9 cellular contexts compared by ENCODE assay signal in the genomic region with DNA sequence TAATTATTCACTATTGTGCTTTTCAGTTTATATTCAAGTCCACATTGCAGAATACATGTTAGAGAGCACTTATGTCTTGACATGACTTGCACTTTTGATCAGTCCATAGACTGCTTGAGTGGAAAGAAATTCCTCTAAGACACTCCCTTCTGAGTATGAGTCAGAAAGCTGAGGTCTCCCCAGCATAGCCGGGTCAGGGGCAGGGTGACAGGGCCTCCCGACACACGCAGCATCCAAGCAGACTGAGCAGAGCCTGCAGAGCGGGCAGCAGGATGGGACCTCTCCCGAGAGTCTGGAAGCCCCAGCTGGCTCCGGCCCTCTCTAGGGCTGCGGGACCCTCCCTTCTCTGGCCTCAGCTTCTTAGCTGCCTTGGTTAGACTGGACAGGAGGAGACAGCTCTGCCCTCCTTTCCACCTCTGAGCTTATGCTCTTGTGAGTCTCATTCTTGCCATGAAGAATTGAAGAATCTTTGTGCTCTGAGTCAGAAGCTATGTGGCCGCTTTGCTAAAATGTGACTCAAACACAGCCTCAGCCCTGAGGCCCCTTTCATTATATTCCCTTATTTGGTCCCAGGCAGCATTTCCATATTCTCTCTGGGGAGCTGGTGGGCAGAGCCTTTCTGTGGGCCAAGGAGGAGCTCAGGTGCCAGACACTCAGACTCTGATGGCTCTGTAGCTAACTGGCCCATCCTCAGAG. TPM values are rescaled to one million over a fixed set of nuclear protein-coding genes. Genes with fewer than 3 reads are reported as not detected.
DNase-seq lines count a peak whose midpoint lies in the region; ATAC-seq and TF ChIP-seq lines count a peak whose summit lies in the region.
"Had no signal": no experiment of that assay in that cellular context is flagged by ENCODE, and none has a peak within 500 bp of the region (broad histone marks: within the 10 kb centered on the region; RNA-seq: fewer than 3 reads in every experiment).

No MANE protein-coding gene starts in this region.

- no peaks in the 10 kb centered on the region for H3K36me3 Mint-ChIP-seq in T-helper 2 cell treated with Interferon-gamma antibody and Interleukin-4, amounts not matched to agents 5 μg/mL and 100 μg/mL, for 36 hours (ENCODE audit: low read depth)
- H3K36me3 Mint-ChIP-seq: CD4-positive, CD25-positive, alpha-beta regulatory T cell had no signal

- no peak for ATAC-seq in HG02884 (IDR thresholded peaks at IDR 0.05; ENCODE audit: unreplicated experiment)
- no peak for ATAC-seq in HG02870 (IDR thresholded peaks at IDR 0.05; ENCODE audit: unreplicated experiment)

- H3K9me3 Mint-ChIP-seq in T-helper 2 cell treated with Interferon-gamma antibody and Interleukin-4, amounts not matched to agents 5 μg/mL and 100 μg/mL, for 36 hours, result no peaks in the 10 kb centered on the region
- H3K9me3 Mint-ChIP-seq: CD4-positive, CD25-positive, alpha-beta regulatory T cell had no signal

- H3K79me2 ChIP-seq in fibroblast of lung (ENCODE audit: control insufficient read depth, insufficient read depth, low read length), result no peaks in the 10 kb centered on the region

- H3K27me3 Mint-ChIP-seq in T-helper 2 cell treated with Interferon-gamma antibody and Interleukin-4, amounts not matched to agents 5 μg/mL and 100 μg/mL, for 36 hours (ENCODE audit: low read depth), result peaks cover 2% of the 10 kb centered on the region
- H3K27me3 Mint-ChIP-seq: CD4-positive, CD25-positive, alpha-beta regulatory T cell had no signal

- H3K4me3 Mint-ChIP-seq in T-helper 2 cell treated with Interferon-gamma antibody and Interleukin-4, amounts not matched to agents 5 μg/mL and 100 μg/mL, for 36 hours, result no peak overlapping the region
- H3K4me3 Mint-ChIP-seq: CD4-positive, CD25-positive, alpha-beta regulatory T cell had no signal

- peak overlapping the region; percentile 59 for H3K9ac ChIP-seq in fibroblast of lung (ENCODE audit: insufficient read depth, low read length)

- no peaks in the 10 kb centered on the region for H3K9me3 ChIP-seq in fibroblast of lung (ENCODE audit: control insufficient read depth, insufficient read depth, low read depth, low read length)

- peak overlapping the region; percentile 98 for H3K27ac ChIP-seq in fibroblast of lung (ENCODE audit: insufficient read depth, low read length)

- H4K20me1 ChIP-seq in fibroblast of lung (ENCODE audit: control insufficient read depth, extremely low read depth, insufficient read depth, low read length), result no peaks in the 10 kb centered on the region

- TF ChIP-seq CTCF in fibroblast of lung (conservative IDR thresholded peaks at IDR 0.05 in 1 of 2, IDR thresholded peaks at IDR 0.05 in 1 of 2; ENCODE audit: low read depth in 1 of 2, low read length in 2 of 2), result no peak
- no peak for TF ChIP-seq CTCF in retinal pigment epithelial cell (conservative IDR thresholded peaks at IDR 0.05; ENCODE audit: low read depth, low read length)

- peaks cover 22% of the 10 kb centered on the region for H3K4me1 Mint-ChIP-seq in T-helper 2 cell treated with Interferon-gamma antibody and Interleukin-4, amounts not matched to agents 5 μg/mL and 100 μg/mL, for 36 hours (ENCODE audit: low read depth)

- H3K27me3 ChIP-seq in fibroblast of lung (ENCODE audit: control insufficient read depth, insufficient read depth, low read length), result no peaks in the 10 kb centered on the region

- H3K4me1 ChIP-seq in fibroblast of lung (ENCODE audit: control insufficient read depth, extremely low read depth, insufficient read depth, low read length), result peaks cover 39% of the 10 kb centered on the region

- H3K4me3 ChIP-seq in fibroblast of lung (replicated peaks in 1 of 4; ENCODE audit: control extremely low read depth in 1 of 4, insufficient read depth in 1 of 4, low read depth in 3 of 4, low read length in 4 of 4), result peak overlapping the region in 2 of 4 experiments; percentile 14 to 28
- no peak overlapping the region for H3K4me3 ChIP-seq in retinal pigment epithelial cell (ENCODE audit: low read length)

- peak overlapping the region; percentile 71 for H3K4me2 ChIP-seq in fibroblast of lung (ENCODE audit: extremely low read depth, insufficient read depth, low read length)

- DNase-seq in T-helper 2 cell treated with Interferon-gamma antibody and Interleukin-4, amounts not matched to agents 5 μg/mL and 100 μg/mL, for 36 hours (ENCODE audit: low spot score), result peak; percentile 41
- DNase-seq in T-helper 2 cell (no peak), SK-N-DZ (ENCODE audit: low spot score) (peak; percentile 14), fibroblast of lung (ENCODE audit: low read depth in 2 of 2) (peak; percentile 98 to 99), retinal pigment epithelial cell (ENCODE audit: low read depth) (peak; percentile 92), NCI-H187 treated with DMSO at 0.1 percent for 48 hours (lab: John Stamatoyannopoulos, UW) (no peak)
- DNase-seq: CD4-positive, CD25-positive, alpha-beta regulatory T cell had no signal

- no peaks in the 10 kb centered on the region for H3K36me3 ChIP-seq in fibroblast of lung (ENCODE audit: control insufficient read depth, insufficient read depth, low read length)

- H3K27ac Mint-ChIP-seq in T-helper 2 cell treated with Interferon-gamma antibody and Interleukin-4, amounts not matched to agents 5 μg/mL and 100 μg/mL, for 36 hours, result peak overlapping the region; percentile 39
- H3K27ac Mint-ChIP-seq: CD4-positive, CD25-positive, alpha-beta regulatory T cell had no signal

- H2AFZ ChIP-seq in fibroblast of lung (ENCODE audit: low read length), result no peak overlapping the region

RNA-seq across cellular contexts. Expression of gene CAPN2, which starts 11.2 kb away (rescaled TPM):
- polyA plus RNA-seq in SK-N-DZ (2014; cell fraction: cytosol; rRNA removed), result 38.3 and 39.7 TPM in 2 replicates
- polyA plus RNA-seq in SK-N-DZ (2014; cell fraction: nucleus; rRNA removed), result 44.2 and 50.2 TPM in 2 replicates
- 332 and 488 TPM in 2 replicates for total RNA-seq in fibroblast of lung
- 318 and 387 TPM in 2 replicates for polyA plus RNA-seq in fibroblast of lung
- 376 and 416 TPM in 2 replicates for polyA plus RNA-seq in fibroblast of lung (2012)
- 336 and 352 TPM in 2 replicates for polyA minus RNA-seq in fibroblast of lung (ENCODE audit: low replicate concordance)

RNA-seq across cellular contexts. Expression of gene CAPN8, which starts 35.6 kb away (rescaled TPM):
- not detected in 2 replicates for polyA plus RNA-seq in SK-N-DZ (2014; cell fraction: cytosol; rRNA removed)
- not detected in 2 replicates for polyA plus RNA-seq in SK-N-DZ (2014; cell fraction: nucleus; rRNA removed)
- not detected in 2 replicates for total RNA-seq in fibroblast of lung
- not detected in 2 replicates for polyA plus RNA-seq in fibroblast of lung
- polyA plus RNA-seq in fibroblast of lung (2012), result not detected in 2 replicates
- not detected in 2 replicates for polyA minus RNA-seq in fibroblast of lung (ENCODE audit: low replicate concordance)

Comparison
In these comparisons a context has a peak if more than half of its experiments do, and no peak if none do; other contexts are left out.
1. DNase-seq: peak in T-helper 2 cell treated with Interferon-gamma antibody and Interleukin-4, amounts not matched to agents 5 μg/mL and 100 μg/mL, for 36 hours (single experiment), SK-N-DZ (single experiment), fibroblast of lung (2 of 2) and retinal pigment epithelial cell (single experiment); none in T-helper 2 cell (0 of 5) and NCI-H187 treated with DMSO at 0.1 percent for 48 hours (single experiment).